Comparison of ENCODE assay signal across 1 cellular context in the genomic region with DNA sequence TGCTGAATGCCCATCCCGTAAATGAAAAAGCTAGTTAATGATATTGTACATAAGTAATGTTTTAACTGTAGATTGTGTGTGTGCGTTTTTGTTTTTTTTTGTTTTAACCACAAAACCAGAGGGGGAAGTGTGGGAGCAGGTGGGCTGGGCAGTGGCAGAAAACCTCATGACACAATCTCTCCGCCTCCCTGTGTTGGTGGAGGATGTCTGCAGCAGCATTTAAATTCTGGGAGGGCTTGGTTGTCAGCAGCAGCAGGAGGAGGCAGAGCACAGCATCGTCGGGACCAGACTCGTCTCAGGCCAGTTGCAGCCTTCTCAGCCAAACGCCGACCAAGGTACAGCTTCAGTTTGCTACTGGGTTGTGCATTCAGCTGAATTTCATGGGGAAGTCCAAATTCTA.
A peak's percentile ranks its signal among the peaks of the same experiment; 100 is the strongest.
TF ChIP-seq lines count a peak whose summit lies in the region.

A gene (plus strand): TSS at position 249 of the 400 bp plus-strand sequence. CDS start 1,182 bp downstream, outside the sequence.

TF ChIP-seq in HepG2, 621 proteins besides CTCF, POLR2A, EP300 and RAD21 (continued from another document and continues in another):
- TF ChIP-seq ZNF205 (CRISPR knock-in tag; IDR thresholded peaks at IDR 0.05), result no peak
- no peak for TF ChIP-seq KLF13 (CRISPR knock-in tag; IDR thresholded peaks at IDR 0.05)
- no peak for TF ChIP-seq SRSF9 (IDR thresholded peaks at IDR 0.05; ENCODE audit: borderline replicate concordance, insufficient read depth, low read depth, low read length, poor library complexity, severe bottlenecking)
- no peak for TF ChIP-seq HNRNPUL1 (IDR thresholded peaks at IDR 0.05; ENCODE audit: low read depth, low read length)
- TF ChIP-seq THAP11 (CRISPR knock-in tag; IDR thresholded peaks at IDR 0.05), result no peak
- TF ChIP-seq, protein P1, sequence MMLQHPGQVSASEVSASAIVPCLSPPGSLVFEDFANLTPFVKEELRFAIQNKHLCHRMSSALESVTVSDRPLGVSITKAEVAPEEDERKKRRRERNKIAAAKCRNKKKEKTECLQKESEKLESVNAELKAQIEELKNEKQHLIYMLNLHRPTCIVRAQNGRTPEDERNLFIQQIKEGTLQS (CRISPR knock-in tag; IDR thresholded peaks at IDR 0.05), result no peak
- TF ChIP-seq SAP130 (CRISPR knock-in tag; IDR thresholded peaks at IDR 0.05; ENCODE audit: low read depth), result peak; percentile 41
- TF ChIP-seq, protein P2, sequence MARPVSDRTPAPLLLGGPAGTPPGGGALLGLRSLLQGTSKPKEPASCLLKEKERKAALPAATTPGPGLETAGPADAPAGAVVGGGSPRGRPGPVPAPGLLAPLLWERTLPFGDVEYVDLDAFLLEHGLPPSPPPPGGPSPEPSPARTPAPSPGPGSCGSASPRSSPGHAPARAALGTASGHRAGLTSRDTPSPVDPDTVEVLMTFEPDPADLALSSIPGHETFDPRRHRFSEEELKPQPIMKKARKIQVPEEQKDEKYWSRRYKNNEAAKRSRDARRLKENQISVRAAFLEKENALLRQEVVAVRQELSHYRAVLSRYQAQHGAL (CRISPR knock-in tag; IDR thresholded peaks at IDR 0.05; ENCODE audit: not compliant biosample characterization), result no peak
- TF ChIP-seq RXRB (CRISPR knock-in tag; IDR thresholded peaks at IDR 0.05; ENCODE audit: borderline replicate concordance), result no peak
- no peak for TF ChIP-seq ZFP36 (IDR thresholded peaks at IDR 0.05; ENCODE audit: borderline replicate concordance, low read depth, low read length, partially characterized antibody)
- no peak for TF ChIP-seq NPAS2 (CRISPR knock-in tag; IDR thresholded peaks at IDR 0.05; ENCODE audit: borderline replicate concordance)
- no peak for TF ChIP-seq ZNF10 (CRISPR knock-in tag; IDR thresholded peaks at IDR 0.05; ENCODE audit: borderline replicate concordance, low read depth)
- no peak for TF ChIP-seq PAWR (CRISPR knock-in tag; IDR thresholded peaks at IDR 0.05; ENCODE audit: borderline replicate concordance)
- TF ChIP-seq GFI1 (CRISPR knock-in tag; IDR thresholded peaks at IDR 0.05; ENCODE audit: borderline replicate concordance), result no peak
- TF ChIP-seq MED13 (CRISPR knock-in tag; IDR thresholded peaks at IDR 0.05), result no peak
- no peak for TF ChIP-seq CENPT (CRISPR knock-in tag; IDR thresholded peaks at IDR 0.05; ENCODE audit: low read depth)
- no peak for TF ChIP-seq KDM2A (CRISPR knock-in tag; IDR thresholded peaks at IDR 0.05; ENCODE audit: borderline replicate concordance, low read depth)
- TF ChIP-seq, protein P3, sequence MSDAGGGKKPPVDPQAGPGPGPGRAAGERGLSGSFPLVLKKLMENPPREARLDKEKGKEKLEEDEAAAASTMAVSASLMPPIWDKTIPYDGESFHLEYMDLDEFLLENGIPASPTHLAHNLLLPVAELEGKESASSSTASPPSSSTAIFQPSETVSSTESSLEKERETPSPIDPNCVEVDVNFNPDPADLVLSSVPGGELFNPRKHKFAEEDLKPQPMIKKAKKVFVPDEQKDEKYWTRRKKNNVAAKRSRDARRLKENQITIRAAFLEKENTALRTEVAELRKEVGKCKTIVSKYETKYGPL (CRISPR knock-in tag; IDR thresholded peaks at IDR 0.05), result no peak
- no peak for TF ChIP-seq ASH2L (IDR thresholded peaks at IDR 0.05; ENCODE audit: insufficient read length, low read depth, low read length)
- peak; percentile 21; the same call in 1 of the 2 replicates for TF ChIP-seq SALL1 (CRISPR knock-in tag; IDR thresholded peaks at IDR 0.05)
- no peak for TF ChIP-seq REXO4 (CRISPR knock-in tag; IDR thresholded peaks at IDR 0.05; ENCODE audit: borderline replicate concordance)
- no peak for TF ChIP-seq ZNF30 (CRISPR knock-in tag; IDR thresholded peaks at IDR 0.05)
- TF ChIP-seq, protein P4, sequence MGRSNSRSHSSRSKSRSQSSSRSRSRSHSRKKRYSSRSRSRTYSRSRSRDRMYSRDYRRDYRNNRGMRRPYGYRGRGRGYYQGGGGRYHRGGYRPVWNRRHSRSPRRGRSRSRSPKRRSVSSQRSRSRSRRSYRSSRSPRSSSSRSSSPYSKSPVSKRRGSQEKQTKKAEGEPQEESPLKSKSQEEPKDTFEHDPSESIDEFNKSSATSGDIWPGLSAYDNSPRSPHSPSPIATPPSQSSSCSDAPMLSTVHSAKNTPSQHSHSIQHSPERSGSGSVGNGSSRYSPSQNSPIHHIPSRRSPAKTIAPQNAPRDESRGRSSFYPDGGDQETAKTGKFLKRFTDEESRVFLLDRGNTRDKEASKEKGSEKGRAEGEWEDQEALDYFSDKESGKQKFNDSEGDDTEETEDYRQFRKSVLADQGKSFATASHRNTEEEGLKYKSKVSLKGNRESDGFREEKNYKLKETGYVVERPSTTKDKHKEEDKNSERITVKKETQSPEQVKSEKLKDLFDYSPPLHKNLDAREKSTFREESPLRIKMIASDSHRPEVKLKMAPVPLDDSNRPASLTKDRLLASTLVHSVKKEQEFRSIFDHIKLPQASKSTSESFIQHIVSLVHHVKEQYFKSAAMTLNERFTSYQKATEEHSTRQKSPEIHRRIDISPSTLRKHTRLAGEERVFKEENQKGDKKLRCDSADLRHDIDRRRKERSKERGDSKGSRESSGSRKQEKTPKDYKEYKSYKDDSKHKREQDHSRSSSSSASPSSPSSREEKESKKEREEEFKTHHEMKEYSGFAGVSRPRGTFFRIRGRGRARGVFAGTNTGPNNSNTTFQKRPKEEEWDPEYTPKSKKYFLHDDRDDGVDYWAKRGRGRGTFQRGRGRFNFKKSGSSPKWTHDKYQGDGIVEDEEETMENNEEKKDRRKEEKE (IDR thresholded peaks at IDR 0.05), result no peak
- TF ChIP-seq, protein P5, sequence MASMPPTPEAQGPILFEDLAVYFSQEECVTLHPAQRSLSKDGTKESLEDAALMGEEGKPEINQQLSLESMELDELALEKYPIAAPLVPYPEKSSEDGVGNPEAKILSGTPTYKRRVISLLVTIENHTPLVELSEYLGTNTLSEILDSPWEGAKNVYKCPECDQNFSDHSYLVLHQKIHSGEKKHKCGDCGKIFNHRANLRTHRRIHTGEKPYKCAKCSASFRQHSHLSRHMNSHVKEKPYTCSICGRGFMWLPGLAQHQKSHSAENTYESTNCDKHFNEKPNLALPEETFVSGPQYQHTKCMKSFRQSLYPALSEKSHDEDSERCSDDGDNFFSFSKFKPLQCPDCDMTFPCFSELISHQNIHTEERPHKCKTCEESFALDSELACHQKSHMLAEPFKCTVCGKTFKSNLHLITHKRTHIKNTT (CRISPR knock-in tag; IDR thresholded peaks at IDR 0.05), result no peak
- no peak for TF ChIP-seq ZNF550 (CRISPR knock-in tag; IDR thresholded peaks at IDR 0.05; ENCODE audit: borderline replicate concordance)
- TF ChIP-seq FOXP1 (IDR thresholded peaks at IDR 0.05), result no peak
- no peak for TF ChIP-seq FOXP1 (CRISPR knock-in tag; IDR thresholded peaks at IDR 0.05)
- TF ChIP-seq, protein P6, sequence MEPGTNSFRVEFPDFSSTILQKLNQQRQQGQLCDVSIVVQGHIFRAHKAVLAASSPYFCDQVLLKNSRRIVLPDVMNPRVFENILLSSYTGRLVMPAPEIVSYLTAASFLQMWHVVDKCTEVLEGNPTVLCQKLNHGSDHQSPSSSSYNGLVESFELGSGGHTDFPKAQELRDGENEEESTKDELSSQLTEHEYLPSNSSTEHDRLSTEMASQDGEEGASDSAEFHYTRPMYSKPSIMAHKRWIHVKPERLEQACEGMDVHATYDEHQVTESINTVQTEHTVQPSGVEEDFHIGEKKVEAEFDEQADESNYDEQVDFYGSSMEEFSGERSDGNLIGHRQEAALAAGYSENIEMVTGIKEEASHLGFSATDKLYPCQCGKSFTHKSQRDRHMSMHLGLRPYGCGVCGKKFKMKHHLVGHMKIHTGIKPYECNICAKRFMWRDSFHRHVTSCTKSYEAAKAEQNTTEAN (CRISPR knock-in tag; conservative IDR thresholded peaks at IDR 0.05), result no peak
- no peak for TF ChIP-seq EED (CRISPR knock-in tag; IDR thresholded peaks at IDR 0.05)
- TF ChIP-seq HNRNPL (IDR thresholded peaks at IDR 0.05; ENCODE audit: low read depth, low read length), result no peak
- TF ChIP-seq, protein P7, sequence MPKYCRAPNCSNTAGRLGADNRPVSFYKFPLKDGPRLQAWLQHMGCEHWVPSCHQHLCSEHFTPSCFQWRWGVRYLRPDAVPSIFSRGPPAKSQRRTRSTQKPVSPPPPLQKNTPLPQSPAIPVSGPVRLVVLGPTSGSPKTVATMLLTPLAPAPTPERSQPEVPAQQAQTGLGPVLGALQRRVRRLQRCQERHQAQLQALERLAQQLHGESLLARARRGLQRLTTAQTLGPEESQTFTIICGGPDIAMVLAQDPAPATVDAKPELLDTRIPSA (CRISPR knock-in tag; IDR thresholded peaks at IDR 0.05; ENCODE audit: borderline replicate concordance), result no peak
- TF ChIP-seq ZNF501 (CRISPR knock-in tag; IDR thresholded peaks at IDR 0.05), result no peak
- TF ChIP-seq PCBP2 (optimal IDR thresholded peaks at IDR 0.05; ENCODE audit: low read depth, low read length, poor library complexity, severe bottlenecking), result no peak
- TF ChIP-seq MLLT10 (CRISPR knock-in tag; IDR thresholded peaks at IDR 0.05), result no peak
- TF ChIP-seq ZNF572 (CRISPR knock-in tag; IDR thresholded peaks at IDR 0.05), result no peak
- TF ChIP-seq HDAC2 (CRISPR knock-in tag; IDR thresholded peaks at IDR 0.05), result 0 out of 2 replicates have a peak, but pooled peaks have one; percentile 17
- TF ChIP-seq, protein P8, sequence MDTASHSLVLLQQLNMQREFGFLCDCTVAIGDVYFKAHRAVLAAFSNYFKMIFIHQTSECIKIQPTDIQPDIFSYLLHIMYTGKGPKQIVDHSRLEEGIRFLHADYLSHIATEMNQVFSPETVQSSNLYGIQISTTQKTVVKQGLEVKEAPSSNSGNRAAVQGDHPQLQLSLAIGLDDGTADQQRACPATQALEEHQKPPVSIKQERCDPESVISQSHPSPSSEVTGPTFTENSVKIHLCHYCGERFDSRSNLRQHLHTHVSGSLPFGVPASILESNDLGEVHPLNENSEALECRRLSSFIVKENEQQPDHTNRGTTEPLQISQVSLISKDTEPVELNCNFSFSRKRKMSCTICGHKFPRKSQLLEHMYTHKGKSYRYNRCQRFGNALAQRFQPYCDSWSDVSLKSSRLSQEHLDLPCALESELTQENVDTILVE (CRISPR knock-in tag; IDR thresholded peaks at IDR 0.05), result no peak
- peak; percentile 39 for TF ChIP-seq XRCC5 (optimal IDR thresholded peaks at IDR 0.05; ENCODE audit: low read length)
- TF ChIP-seq MEF2D (CRISPR knock-in tag; IDR thresholded peaks at IDR 0.05), result no peak
- TF ChIP-seq ZNF891 (CRISPR knock-in tag; IDR thresholded peaks at IDR 0.05), result no peak
- TF ChIP-seq U2AF1 (optimal IDR thresholded peaks at IDR 0.05; ENCODE audit: low read depth, low read length), result no peak
- TF ChIP-seq CBX2 (IDR thresholded peaks at IDR 0.05; ENCODE audit: low read depth, low read length), result no peak
- no peak for TF ChIP-seq CBX2 (CRISPR knock-in tag; IDR thresholded peaks at IDR 0.05; ENCODE audit: low read depth)
- TF ChIP-seq KLF16 (CRISPR knock-in tag; IDR thresholded peaks at IDR 0.05), result no peak
- no peak for TF ChIP-seq TOE1 (CRISPR knock-in tag; IDR thresholded peaks at IDR 0.05)
- no peak for TF ChIP-seq ZMAT3 (CRISPR knock-in tag; conservative IDR thresholded peaks at IDR 0.05)
- TF ChIP-seq ZNF670 (CRISPR knock-in tag; IDR thresholded peaks at IDR 0.05; ENCODE audit: borderline replicate concordance), result no peak
- no peak for TF ChIP-seq ZNF607 (CRISPR knock-in tag; IDR thresholded peaks at IDR 0.05; ENCODE audit: borderline replicate concordance)
- no peak for TF ChIP-seq ADNP (CRISPR knock-in tag; IDR thresholded peaks at IDR 0.05)
- TF ChIP-seq, protein P9, sequence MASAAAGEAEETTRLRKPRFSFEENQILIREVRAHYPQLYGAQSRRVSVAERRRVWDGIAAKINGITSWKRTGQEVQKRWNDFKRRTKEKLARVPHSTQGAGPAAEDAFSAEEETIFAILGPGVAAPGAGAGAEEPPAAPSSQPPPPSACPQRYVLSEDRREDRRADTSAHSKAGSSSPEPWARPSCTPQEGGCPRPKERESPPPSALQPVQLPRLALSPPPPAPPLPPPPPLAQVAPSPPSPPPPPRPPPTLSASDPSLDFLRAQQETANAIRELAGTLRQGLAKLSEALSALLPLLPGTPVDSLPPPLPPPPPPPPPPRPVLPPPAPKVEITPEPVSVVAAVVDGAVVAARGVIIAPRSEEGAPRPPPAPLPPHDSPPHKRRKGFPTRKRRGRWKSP (CRISPR knock-in tag; IDR thresholded peaks at IDR 0.05), result 0 out of 2 replicates have a peak, but pooled peaks have one; percentile 29
- peak; percentile 24; the same call in 1 of the 2 replicates for TF ChIP-seq POLR2AphosphoS5 (IDR thresholded peaks at IDR 0.05; ENCODE audit: low read depth, low read length)
- no peak for TF ChIP-seq DMAP1 (CRISPR knock-in tag; IDR thresholded peaks at IDR 0.05)
- no peak for TF ChIP-seq ZZZ3 (CRISPR knock-in tag; IDR thresholded peaks at IDR 0.05; ENCODE audit: borderline replicate concordance)
- no peak for TF ChIP-seq ZNF296 (CRISPR knock-in tag; conservative IDR thresholded peaks at IDR 0.05)
- TF ChIP-seq, protein P10, sequence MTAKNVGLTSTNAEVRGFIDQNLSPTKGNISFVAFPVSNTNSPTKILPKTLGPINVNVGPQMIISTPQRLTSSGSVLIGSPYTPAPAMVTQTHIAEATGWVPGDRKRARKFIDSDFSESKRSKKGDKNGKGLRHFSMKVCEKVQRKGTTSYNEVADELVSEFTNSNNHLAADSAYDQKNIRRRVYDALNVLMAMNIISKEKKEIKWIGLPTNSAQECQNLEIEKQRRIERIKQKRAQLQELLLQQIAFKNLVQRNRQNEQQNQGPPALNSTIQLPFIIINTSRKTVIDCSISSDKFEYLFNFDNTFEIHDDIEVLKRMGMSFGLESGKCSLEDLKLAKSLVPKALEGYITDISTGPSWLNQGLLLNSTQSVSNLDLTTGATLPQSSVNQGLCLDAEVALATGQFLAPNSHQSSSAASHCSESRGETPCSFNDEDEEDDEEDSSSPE (CRISPR knock-in tag; IDR thresholded peaks at IDR 0.05), result no peak
- TF ChIP-seq, protein P11, sequence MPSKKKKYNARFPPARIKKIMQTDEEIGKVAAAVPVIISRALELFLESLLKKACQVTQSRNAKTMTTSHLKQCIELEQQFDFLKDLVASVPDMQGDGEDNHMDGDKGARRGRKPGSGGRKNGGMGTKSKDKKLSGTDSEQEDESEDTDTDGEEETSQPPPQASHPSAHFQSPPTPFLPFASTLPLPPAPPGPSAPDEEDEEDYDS (CRISPR knock-in tag; IDR thresholded peaks at IDR 0.05), result peak; percentile 57; the same call in 1 of the 2 replicates
- TF ChIP-seq PITX1 (CRISPR knock-in tag; IDR thresholded peaks at IDR 0.05), result no peak
- TF ChIP-seq, protein P12, sequence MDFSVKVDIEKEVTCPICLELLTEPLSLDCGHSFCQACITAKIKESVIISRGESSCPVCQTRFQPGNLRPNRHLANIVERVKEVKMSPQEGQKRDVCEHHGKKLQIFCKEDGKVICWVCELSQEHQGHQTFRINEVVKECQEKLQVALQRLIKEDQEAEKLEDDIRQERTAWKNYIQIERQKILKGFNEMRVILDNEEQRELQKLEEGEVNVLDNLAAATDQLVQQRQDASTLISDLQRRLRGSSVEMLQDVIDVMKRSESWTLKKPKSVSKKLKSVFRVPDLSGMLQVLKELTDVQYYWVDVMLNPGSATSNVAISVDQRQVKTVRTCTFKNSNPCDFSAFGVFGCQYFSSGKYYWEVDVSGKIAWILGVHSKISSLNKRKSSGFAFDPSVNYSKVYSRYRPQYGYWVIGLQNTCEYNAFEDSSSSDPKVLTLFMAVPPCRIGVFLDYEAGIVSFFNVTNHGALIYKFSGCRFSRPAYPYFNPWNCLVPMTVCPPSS (IDR thresholded peaks at IDR 0.05), result no peak
- no peak for TF ChIP-seq ZFYVE20 (CRISPR knock-in tag; IDR thresholded peaks at IDR 0.05; ENCODE audit: borderline replicate concordance, low read depth)
- TF ChIP-seq ZNF660 (CRISPR knock-in tag; IDR thresholded peaks at IDR 0.05; ENCODE audit: borderline replicate concordance, low read depth), result no peak
- TF ChIP-seq CBX5 (CRISPR knock-in tag; IDR thresholded peaks at IDR 0.05; ENCODE audit: borderline replicate concordance), result no peak; the same call in 1 of the 2 replicates
- 0 out of 2 replicates have a peak, but pooled peaks have one; percentile 28 for TF ChIP-seq KMT2B (CRISPR knock-in tag; IDR thresholded peaks at IDR 0.05)
